Comparison of ENCODE assay signal across 22 cellular contexts in genomic region chr9:33927694-33928093, GRCh38.
"Had no signal": no experiment of that assay in that cellular context is flagged by ENCODE, and none has a peak within 500 bp of the region (broad histone marks: within the 10 kb centered on the region; RNA-seq: fewer than 3 reads in every experiment).

No MANE protein-coding gene starts in this region.

- H3K4me3 ChIP-seq: breast epithelium, coronary artery, heart left ventricle, psoas muscle, skin epidermis, vagina had no signal

- H3K4me1 ChIP-seq: breast epithelium, vagina had no signal

- H3K9me3 ChIP-seq: breast epithelium, heart left ventricle, psoas muscle, vagina had no signal

- ATAC-seq: heart left ventricle; left cardiac atrium; psoas muscle; right cardiac atrium; stimulated activated naive B cell treated with anti-CD40 and anti-IgM and Interleukin-4, amounts not matched to agents 10 μg/mL and 1 μg/mL and 100 μg/mL, for 72 hours had no signal

- H3K27me3 ChIP-seq: breast epithelium, heart left ventricle, vagina had no signal

- H3K27ac ChIP-seq: breast epithelium, coronary artery, epithelial cell of prostate, heart left ventricle, psoas muscle, skin epidermis, vagina had no signal

- DNase-seq: activated CD4-positive, alpha-beta memory T cell treated with anti-CD3 and anti-CD28 coated beads for 36 hours; activated CD4-positive, alpha-beta T cell treated with anti-CD3 and anti-CD28 coated beads for 48 hours; activated gamma-delta T cell treated with Interleukin-2 at 50 U/mL for 16 hours; activated T-cell treated with anti-CD3 and anti-CD28 coated beads for 4 hours; amniotic stem cell; heart left ventricle; islet precursor cell; left cardiac atrium; nephron progenitor cell; psoas muscle; right cardiac atrium; stimulated activated CD4-positive, alpha-beta T cell treated with anti-CD3 and anti-CD28 coated beads, Interleukin-2, amount 100 ng/mL, for 24 hours; stimulated activated naive B cell treated with anti-CD40 and anti-IgM and Interleukin-4, amounts not matched to agents 10 μg/mL and 1 μg/mL and 100 μg/mL, for 72 hours; T1000; trophoblast cell had no signal

- H3K4me3 Mint-ChIP-seq: activated CD4-positive, alpha-beta memory T cell treated with anti-CD3 and anti-CD28 coated beads for 36 hours; activated naive CD8-positive, alpha-beta T cell; nephron progenitor cell; stimulated activated naive B cell treated with anti-CD40 and anti-IgM and Interleukin-4, amounts not matched to agents 10 μg/mL and 1 μg/mL and 100 μg/mL, for 72 hours; T-helper 1 cell treated with Interleukin-12 subunit alpha and Interleukin-12 subunit beta and Interleukin-4 antibody, amounts not matched to agents 30 μg/mL and 1 μg/mL, for 36 hours had no signal

- H3K27ac Mint-ChIP-seq: activated CD4-positive, alpha-beta memory T cell treated with anti-CD3 and anti-CD28 coated beads for 36 hours; activated naive CD8-positive, alpha-beta T cell; stimulated activated naive B cell treated with anti-CD40 and anti-IgM and Interleukin-4, amounts not matched to agents 10 μg/mL and 1 μg/mL and 100 μg/mL, for 72 hours; T-helper 1 cell treated with Interleukin-12 subunit alpha and Interleukin-12 subunit beta and Interleukin-4 antibody, amounts not matched to agents 30 μg/mL and 1 μg/mL, for 36 hours had no signal

- H3K27me3 Mint-ChIP-seq: activated CD4-positive, alpha-beta memory T cell treated with anti-CD3 and anti-CD28 coated beads for 36 hours; activated naive CD8-positive, alpha-beta T cell; stimulated activated naive B cell treated with anti-CD40 and anti-IgM and Interleukin-4, amounts not matched to agents 10 μg/mL and 1 μg/mL and 100 μg/mL, for 72 hours had no signal

- H3K9me3 Mint-ChIP-seq: activated CD4-positive, alpha-beta memory T cell treated with anti-CD3 and anti-CD28 coated beads for 36 hours; nephron progenitor cell; stimulated activated naive B cell treated with anti-CD40 and anti-IgM and Interleukin-4, amounts not matched to agents 10 μg/mL and 1 μg/mL and 100 μg/mL, for 72 hours; T-helper 1 cell treated with Interleukin-12 subunit alpha and Interleukin-12 subunit beta and Interleukin-4 antibody, amounts not matched to agents 30 μg/mL and 1 μg/mL, for 36 hours had no signal
